15 cellular contexts compared by ENCODE assay signal in genomic region chr9:90556897-90557296, GRCh38.
"Had no signal": no experiment of that assay in that cellular context is flagged by ENCODE, and none has a peak within 500 bp of the region (broad histone marks: within the 10 kb centered on the region; RNA-seq: fewer than 3 reads in every experiment).

No MANE protein-coding gene starts in this region.

- H3K4me1 Mint-ChIP-seq: activated CD8-positive, alpha-beta memory T cell treated with anti-CD3 and anti-CD28 coated beads, Interleukin-2, amount 10 ng/mL, durations not matched to agents 7 days and 5 days; naive thymus-derived CD8-positive, alpha-beta T cell; stimulated activated memory B cell treated with anti-CD40 and anti-IgM and Interleukin-4, amounts not matched to agents 10 μg/mL and 1 μg/mL and 100 μg/mL, for 72 hours had no signal

- H3K4me3 ChIP-seq: lower lobe of right lung, spleen, thoracic aorta, upper lobe of left lung had no signal

- H3K36me3 Mint-ChIP-seq: activated CD4-positive, alpha-beta memory T cell treated with anti-CD3 and anti-CD28 coated beads for 36 hours; activated CD8-positive, alpha-beta memory T cell treated with anti-CD3 and anti-CD28 coated beads, Interleukin-2, amount 10 ng/mL, durations not matched to agents 7 days and 5 days; activated naive CD8-positive, alpha-beta T cell; naive thymus-derived CD8-positive, alpha-beta T cell; stimulated activated memory B cell treated with anti-CD40 and anti-IgM and Interleukin-4, amounts not matched to agents 10 μg/mL and 1 μg/mL and 100 μg/mL, for 72 hours had no signal

- H3K4me3 Mint-ChIP-seq: activated CD4-positive, alpha-beta memory T cell treated with anti-CD3 and anti-CD28 coated beads for 36 hours; activated CD8-positive, alpha-beta memory T cell treated with anti-CD3 and anti-CD28 coated beads, Interleukin-2, amount 10 ng/mL, durations not matched to agents 7 days and 5 days; activated naive CD8-positive, alpha-beta T cell; naive thymus-derived CD8-positive, alpha-beta T cell; stimulated activated memory B cell treated with anti-CD40 and anti-IgM and Interleukin-4, amounts not matched to agents 10 μg/mL and 1 μg/mL and 100 μg/mL, for 72 hours had no signal

- H3K27me3 Mint-ChIP-seq: activated CD4-positive, alpha-beta memory T cell treated with anti-CD3 and anti-CD28 coated beads for 36 hours; activated naive CD8-positive, alpha-beta T cell; stimulated activated memory B cell treated with anti-CD40 and anti-IgM and Interleukin-4, amounts not matched to agents 10 μg/mL and 1 μg/mL and 100 μg/mL, for 72 hours had no signal

- ATAC-seq: activated CD8-positive, alpha-beta memory T cell treated with anti-CD3 and anti-CD28 coated beads, Interleukin-2, amount 10 ng/mL, durations not matched to agents 7 days and 5 days; lower lobe of right lung; naive thymus-derived CD8-positive, alpha-beta T cell; stimulated activated memory B cell treated with anti-CD40 and anti-IgM and Interleukin-4, amounts not matched to agents 10 μg/mL and 1 μg/mL and 100 μg/mL, for 72 hours had no signal

- FAIRE-seq: islet of Langerhans had no signal

- H3K27ac Mint-ChIP-seq: activated CD4-positive, alpha-beta memory T cell treated with anti-CD3 and anti-CD28 coated beads for 36 hours; activated CD8-positive, alpha-beta memory T cell treated with anti-CD3 and anti-CD28 coated beads, Interleukin-2, amount 10 ng/mL, durations not matched to agents 7 days and 5 days; activated naive CD8-positive, alpha-beta T cell; naive thymus-derived CD8-positive, alpha-beta T cell; stimulated activated memory B cell treated with anti-CD40 and anti-IgM and Interleukin-4, amounts not matched to agents 10 μg/mL and 1 μg/mL and 100 μg/mL, for 72 hours had no signal

- DNase-seq: activated CD4-positive, alpha-beta memory T cell treated with anti-CD3 and anti-CD28 coated beads for 36 hours; activated CD8-positive, alpha-beta memory T cell treated with anti-CD3 and anti-CD28 coated beads, Interleukin-2, amount 10 ng/mL, durations not matched to agents 7 days and 5 days; dermis blood vessel endothelial cell; effector memory CD4-positive, alpha-beta T cell; hippocampal formation; lower lobe of right lung; naive thymus-derived CD8-positive, alpha-beta T cell; nucleus accumbens; spleen; stimulated activated CD4-positive, alpha-beta T cell treated with anti-CD3 and anti-CD28 coated beads, Interleukin-4, amount 100 ng/mL, for 4 hours; upper lobe of left lung had no signal

- H3K27me3 ChIP-seq: spleen, upper lobe of left lung had no signal

- H3K9me3 Mint-ChIP-seq: activated CD4-positive, alpha-beta memory T cell treated with anti-CD3 and anti-CD28 coated beads for 36 hours; naive thymus-derived CD8-positive, alpha-beta T cell; stimulated activated memory B cell treated with anti-CD40 and anti-IgM and Interleukin-4, amounts not matched to agents 10 μg/mL and 1 μg/mL and 100 μg/mL, for 72 hours had no signal

- H3K36me3 ChIP-seq: lower lobe of right lung, spleen, thoracic aorta, upper lobe of left lung had no signal
